Comparison of ENCODE assay signal across 11 cellular contexts in the genomic region with DNA sequence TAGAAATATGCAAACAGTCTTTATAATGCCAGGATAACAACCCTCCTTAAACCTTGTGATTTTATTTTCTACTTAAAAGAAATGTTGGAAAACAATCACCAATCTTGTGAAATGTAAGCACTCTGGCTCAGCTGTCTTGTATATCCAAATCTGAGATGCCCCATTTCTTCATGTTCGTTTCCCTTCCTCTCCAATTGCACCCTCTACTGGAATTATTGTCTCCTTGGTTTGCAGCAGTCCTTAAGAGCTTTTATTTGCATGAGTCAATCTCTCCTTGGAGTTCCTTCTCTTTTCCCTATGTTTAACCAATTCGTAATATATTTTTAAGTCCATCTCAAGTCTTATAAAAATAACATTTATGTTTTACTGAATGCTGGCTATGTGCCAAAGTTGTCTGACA.
DNase-seq lines count a peak whose midpoint lies in the region; ATAC-seq lines count a peak whose summit lies in the region.
"Had no signal": no experiment of that assay in that cellular context is flagged by ENCODE, and none has a peak within 500 bp of the region (broad histone marks: within the 10 kb centered on the region; RNA-seq: fewer than 3 reads in every experiment).

No MANE protein-coding gene starts in this region.

- no peak overlapping the region for H3K4me3 Mint-ChIP-seq in activated T-cell treated with anti-CD3 and anti-CD28 coated beads, Interleukin-2, amount 50 U/mL, for 4 hours
- H3K4me3 Mint-ChIP-seq: activated naive CD8-positive, alpha-beta T cell treated with anti-CD3 and anti-CD28 coated beads, Interleukin-2, amount 50 U/mL, for 24 hours; immature natural killer cell had no signal

- peaks cover 15% of the 10 kb centered on the region for H3K9me3 Mint-ChIP-seq in activated T-cell treated with anti-CD3 and anti-CD28 coated beads, Interleukin-2, amount 50 U/mL, for 4 hours

- H3K27me3 Mint-ChIP-seq in activated T-cell treated with anti-CD3 and anti-CD28 coated beads, Interleukin-2, amount 50 U/mL, for 4 hours (ENCODE audit: low read depth), result no peaks in the 10 kb centered on the region
- H3K27me3 Mint-ChIP-seq: activated naive CD8-positive, alpha-beta T cell treated with anti-CD3 and anti-CD28 coated beads, Interleukin-2, amount 50 U/mL, for 24 hours had no signal

- DNase-seq in ELR (ENCODE audit: low read depth) (peak; percentile 1), NCI-H1417 treated with DMSO at 0.1 percent for 48 hours (lab: John Stamatoyannopoulos, UW) (peak; percentile 35), SKM-1 (lab: John Stamatoyannopoulos, UW; ENCODE audit: unreplicated experiment) (peak; percentile 27), iPS-NIHi11 (ENCODE audit: low spot score) (peak; percentile 20), kidney tubule cell (ENCODE audit: low spot score) (no peak)
- no peak for DNase-seq in activated T-cell treated with anti-CD3 and anti-CD28 coated beads, Interleukin-2, amount 50 U/mL, for 4 hours
- DNase-seq: activated naive CD8-positive, alpha-beta T cell treated with anti-CD3 and anti-CD28 coated beads, Interleukin-2, amount 50 U/mL, for 24 hours; immature natural killer cell; upper lobe of left lung had no signal

- H3K4me1 Mint-ChIP-seq in activated T-cell treated with anti-CD3 and anti-CD28 coated beads, Interleukin-2, amount 50 U/mL, for 4 hours (ENCODE audit: low read depth), result no peaks in the 10 kb centered on the region
- H3K4me1 Mint-ChIP-seq: activated naive CD8-positive, alpha-beta T cell treated with anti-CD3 and anti-CD28 coated beads, Interleukin-2, amount 50 U/mL, for 24 hours; immature natural killer cell had no signal

- no peak for ATAC-seq in activated T-cell treated with anti-CD3 and anti-CD28 coated beads, Interleukin-2, amount 50 U/mL, for 4 hours
- ATAC-seq in GM19455 (IDR thresholded peaks at IDR 0.05; ENCODE audit: unreplicated experiment) (no peak), HG02571 (IDR thresholded peaks at IDR 0.05; ENCODE audit: unreplicated experiment) (no peak)
- ATAC-seq: activated naive CD8-positive, alpha-beta T cell treated with anti-CD3 and anti-CD28 coated beads, Interleukin-2, amount 50 U/mL, for 24 hours had no signal

- H3K36me3 Mint-ChIP-seq in activated T-cell treated with anti-CD3 and anti-CD28 coated beads, Interleukin-2, amount 50 U/mL, for 4 hours (ENCODE audit: insufficient read depth), result no peaks in the 10 kb centered on the region

Comparison
In these comparisons a context has a peak if more than half of its experiments do, and no peak if none do; other contexts are left out.
1. DNase-seq: peak in ELR (single experiment), NCI-H1417 treated with DMSO at 0.1 percent for 48 hours (single experiment), SKM-1 (single experiment) and iPS-NIHi11 (single experiment); none in kidney tubule cell (single experiment) and activated T-cell treated with anti-CD3 and anti-CD28 coated beads, Interleukin-2, amount 50 U/mL, for 4 hours (single experiment).